ENCODE assay signal across 15 cellular contexts in genomic region chr19:29524201-29524911, GRCh38. TPM values are rescaled to one million over a fixed set of nuclear protein-coding genes. Genes with fewer than 3 reads are reported as not detected.
A peak's percentile ranks its signal among the peaks of the same experiment; 100 is the strongest.
DNase-seq lines count a peak whose midpoint lies in the region; ATAC-seq lines count a peak whose summit lies in the region.
"Had no signal": no experiment of that assay in that cellular context is flagged by ENCODE, and none has a peak within 500 bp of the region (broad histone marks: within the 10 kb centered on the region; RNA-seq: fewer than 3 reads in every experiment).

No MANE protein-coding gene starts in this region.

- peaks cover 3% of the 10 kb centered on the region for H3K36me3 Mint-ChIP-seq in activated CD4-positive, alpha-beta memory T cell treated with anti-CD3 and anti-CD28 coated beads for 36 hours

- no peak overlapping the region for H3K4me3 Mint-ChIP-seq in activated CD4-positive, alpha-beta memory T cell treated with anti-CD3 and anti-CD28 coated beads for 36 hours
- H3K4me3 Mint-ChIP-seq: activated CD4-positive, alpha-beta memory T cell treated with anti-CD3 and anti-CD28 coated beads, Interleukin-2, amount 10 ng/mL, durations not matched to agents 7 days and 5 days had no signal

- peaks cover 28% of the 10 kb centered on the region for H3K4me1 Mint-ChIP-seq in activated CD4-positive, alpha-beta memory T cell treated with anti-CD3 and anti-CD28 coated beads for 36 hours (ENCODE audit: low read depth)

- H3K9me3 Mint-ChIP-seq in activated CD4-positive, alpha-beta memory T cell treated with anti-CD3 and anti-CD28 coated beads for 36 hours: no peaks in the 10 kb centered on the region
- H3K9me3 Mint-ChIP-seq: activated CD4-positive, alpha-beta memory T cell treated with anti-CD3 and anti-CD28 coated beads, Interleukin-2, amount 10 ng/mL, durations not matched to agents 7 days and 5 days had no signal

- peaks cover 33% of the 10 kb centered on the region for H3K27me3 ChIP-seq in NT2/D1 (ENCODE audit: insufficient read depth, insufficient read length)
- H3K27me3 ChIP-seq in iPS DF 6.9 (ENCODE audit: control insufficient read depth, insufficient read depth, low read length): peaks cover 41% of the 10 kb centered on the region

- H3K9me3 ChIP-seq in NT2/D1 (ENCODE audit: insufficient read depth, low read length) (peaks cover 7% of the 10 kb centered on the region; the same call in 1 of the 2 replicates), iPS DF 6.9 (ENCODE audit: control insufficient read depth, insufficient read depth, low read length) (no peaks in the 10 kb centered on the region)

- no peak for ATAC-seq in HG03571 (IDR thresholded peaks at IDR 0.05; ENCODE audit: unreplicated experiment)
- no peak for ATAC-seq in activated CD4-positive, CD25-positive, alpha-beta regulatory T cell treated with anti-CD3 and anti-CD28 coated beads, Interleukin-2, amount 50 U/mL, for 24 hours

- peak overlapping the region; percentile 53 for H3K4me3 ChIP-seq in NT2/D1 (ENCODE audit: insufficient read length, low read depth)
- H3K4me3 ChIP-seq in iPS DF 6.9 (ENCODE audit: low read length): peak overlapping the region; percentile 55; the same call in 1 of the 2 replicates

- peaks cover 5% of the 10 kb centered on the region for H3K4me1 ChIP-seq in NT2/D1 (ENCODE audit: insufficient read depth, insufficient read length)
- peaks cover 2% of the 10 kb centered on the region; the same call in 1 of the 2 replicates for H3K4me1 ChIP-seq in iPS DF 6.9 (ENCODE audit: control insufficient read depth, insufficient read depth, low read length)

- no peak overlapping the region for H3K27ac ChIP-seq in iPS DF 6.9 (ENCODE audit: low read length)
- H3K27ac ChIP-seq: 22Rv1, HL-60 had no signal

- peak; percentile 54 for DNase-seq in DMS 273 (lab: John Stamatoyannopoulos, UW; ENCODE audit: unreplicated experiment)
- DNase-seq in DMS 273 treated with DMSO at 0.1 percent for 48 hours (lab: John Stamatoyannopoulos, UW): no peak
- DNase-seq in NT2/D1 (ENCODE audit: low read depth, low spot score): no peak
- DNase-seq in iPS DF 6.9 (ENCODE audit: low read depth, low spot score): no peak
- peak in 7 of 10 donors; percentile 45 to 93 (median 67) for DNase-seq in posterior cingulate gyrus
- no peak for DNase-seq in activated CD4-positive, alpha-beta memory T cell treated with anti-CD3 and anti-CD28 coated beads for 36 hours
- DNase-seq: activated CD4-positive, alpha-beta memory T cell treated with anti-CD3 and anti-CD28 coated beads, Interleukin-2, amount 10 ng/mL, durations not matched to agents 7 days and 5 days; DMS53; NCI-H1092 treated with DMSO at 0.1 percent for 48 hours; NK-92 treated with Interleukin-12 subunit alpha and Interleukin-12 subunit beta, amount 100 ng/mL, for 24 hours had no signal

- POLR2A ChIA-PET in activated CD4-positive, alpha-beta memory T cell treated with anti-CD3 and anti-CD28 coated beads for 36 hours (lab: Charles Lee): no interaction called here

- intact Hi-C loops in posterior cingulate gyrus (cut with DNase I): loop anchor here (5.0 kb wide), 1 partner anchor 57 kb away; no protein-coding TSS in a partner anchor
- intact Hi-C loops in activated CD4-positive, alpha-beta memory T cell treated with anti-CD3 and anti-CD28 coated beads for 36 hours (cut with micrococcal nuclease): loop anchor here (10.0 kb wide), 1 partner anchor 190 kb away; the partner anchor contains the start of gene C19orf12

- H3K27me3 Mint-ChIP-seq in activated CD4-positive, alpha-beta memory T cell treated with anti-CD3 and anti-CD28 coated beads for 36 hours: peaks cover 52% of the 10 kb centered on the region

- no peaks in the 10 kb centered on the region for H3K36me3 ChIP-seq in NT2/D1 (ENCODE audit: insufficient read depth, insufficient read length, low read length)
- no peaks in the 10 kb centered on the region for H3K36me3 ChIP-seq in iPS DF 6.9 (ENCODE audit: control insufficient read depth, insufficient read depth, low read length)

- H3K27ac Mint-ChIP-seq in activated CD4-positive, alpha-beta memory T cell treated with anti-CD3 and anti-CD28 coated beads for 36 hours: no peak overlapping the region
- H3K27ac Mint-ChIP-seq: activated CD4-positive, alpha-beta memory T cell treated with anti-CD3 and anti-CD28 coated beads, Interleukin-2, amount 10 ng/mL, durations not matched to agents 7 days and 5 days had no signal

- WGBS in iPS DF 6.9 (ENCODE audit: insufficient coverage, insufficient read length): no CpG with 5 or more reads among the region's 14 CpGs

- H3K9ac ChIP-seq in NT2/D1 (ENCODE audit: insufficient read length, low read depth): peak overlapping the region; percentile 32

- CTCF ChIA-PET in activated CD4-positive, alpha-beta memory T cell treated with anti-CD3 and anti-CD28 coated beads for 36 hours (lab: Charles Lee): interaction anchor here (1.0 kb wide), 1 partner anchor 73 kb away, joined by 3 read pairs; no protein-coding TSS in a partner anchor

RNA-seq across cellular contexts. Expression of gene VSTM2B, which starts 1.4 kb away (rescaled TPM):
- not detected for total RNA-seq in activated CD4-positive, alpha-beta memory T cell treated with anti-CD3 and anti-CD28 coated beads for 36 hours
- total RNA-seq: activated CD4-positive, alpha-beta memory T cell treated with anti-CD3 and anti-CD28 coated beads, Interleukin-2, amount 10 ng/mL, durations not matched to agents 7 days and 5 days; myocyte had no signal

Comparison
In these comparisons a context has a peak if more than half of its experiments do, and no peak if none do; other contexts are left out.
1. DNase-seq: peak in DMS 273 (single experiment) and posterior cingulate gyrus (7 of 10); none in DMS 273 treated with DMSO at 0.1 percent for 48 hours (single experiment), NT2/D1 (single experiment), iPS DF 6.9 (single experiment) and activated CD4-positive, alpha-beta memory T cell treated with anti-CD3 and anti-CD28 coated beads for 36 hours (single experiment).